In genomic region chr3:34015204-34016142, GRCh38 we compare ENCODE assay signal across 8 cellular contexts.
DNase-seq lines count a peak whose midpoint lies in the region; ATAC-seq and TF ChIP-seq lines count a peak whose summit lies in the region.

No MANE protein-coding gene starts in this region.

- no peaks in the 10 kb centered on the region for H4K20me1 ChIP-seq in neural cell (ENCODE audit: insufficient read depth)

- H3K36me3 ChIP-seq in neural cell (ENCODE audit: insufficient read depth, low read length), result no peaks in the 10 kb centered on the region

- no peaks in the 10 kb centered on the region for H3K79me2 ChIP-seq in neural cell (replicated peaks; ENCODE audit: insufficient read depth, low read length)

- no peaks in the 10 kb centered on the region for H3K9me2 ChIP-seq in neural cell (ENCODE audit: insufficient read depth, low read length)

- H3K4me2 ChIP-seq in neural cell (ENCODE audit: low read length), result peak overlapping the region; percentile 44

- H3K9me3 ChIP-seq in neural cell (ENCODE audit: low read length), result no peaks in the 10 kb centered on the region

- no peak overlapping the region for H3K4me3 ChIP-seq in Jurkat, Clone E6-1 (ENCODE audit: low read length)
- H3K4me3 ChIP-seq in neural cell (ENCODE audit: low read length), result no peak overlapping the region

- no peak overlapping the region for H2AFZ ChIP-seq in neural cell (ENCODE audit: low read depth, low read length)

- H3K27ac ChIP-seq in neural cell (ENCODE audit: low read length), result peak overlapping the region; percentile 71

- H3K27me3 ChIP-seq in neural cell (ENCODE audit: insufficient read depth, low read depth, low read length), result no peaks in the 10 kb centered on the region

- ATAC-seq in GM18861 (IDR thresholded peaks at IDR 0.05; ENCODE audit: unreplicated experiment), result no peak

- DNase-seq in DMS 273 (lab: John Stamatoyannopoulos, UW; ENCODE audit: unreplicated experiment) (peak; percentile 11), DMS 273 treated with DMSO at 0.1 percent for 48 hours (lab: John Stamatoyannopoulos, UW) (no peak), amniotic epithelial cell (ENCODE audit: low read depth) (peak; percentile 8), islet precursor cell (no peak)
- peak; percentile 75 for DNase-seq in Jurkat, Clone E6-1 (ENCODE audit: low read depth, low spot score)
- no peak for DNase-seq in activated effector memory CD4-positive, alpha-beta T cell treated with anti-CD3 and anti-CD28 coated beads, Interleukin-2, amount 50 U/mL, for 16 hours

- no peak for TF ChIP-seq EP300 in neural cell (conservative IDR thresholded peaks at IDR 0.05; ENCODE audit: poor library complexity, severe bottlenecking)

- no peak for TF ChIP-seq RAD21 in neural cell (conservative IDR thresholded peaks at IDR 0.05)

- no peak overlapping the region for H3K9ac ChIP-seq in neural cell (ENCODE audit: low read length)

- TF ChIP-seq CTCF in neural cell (IDR thresholded peaks at IDR 0.05; ENCODE audit: poor library complexity, severe bottlenecking), result peak; percentile 38

- no peaks in the 10 kb centered on the region for H3F3A ChIP-seq in neural cell (ENCODE audit: insufficient read depth, low read length, poor library complexity, severe bottlenecking)

TF ChIP-seq in neural cell, 6 proteins besides CTCF, POLR2A, EP300 and RAD21:
- TF ChIP-seq EZH2 (IDR thresholded peaks at IDR 0.05; ENCODE audit: borderline replicate concordance, insufficient read depth, low read length, poor library complexity, severe bottlenecking) (no peak), POLR2AphosphoS5 (IDR thresholded peaks at IDR 0.05) (no peak), TAF1 (IDR thresholded peaks at IDR 0.05; ENCODE audit: low read depth) (no peak), REST (IDR thresholded peaks at IDR 0.05; ENCODE audit: borderline replicate concordance) (no peak), MXI1 (conservative IDR thresholded peaks at IDR 0.05; ENCODE audit: poor library complexity, severe bottlenecking) (no peak)

Comparison
In these comparisons a context has a peak if more than half of its experiments do, and no peak if none do; other contexts are left out.
1. DNase-seq: peak in DMS 273 (single experiment), Jurkat, Clone E6-1 (single experiment) and amniotic epithelial cell (single experiment); none in DMS 273 treated with DMSO at 0.1 percent for 48 hours (single experiment), islet precursor cell (single experiment) and activated effector memory CD4-positive, alpha-beta T cell treated with anti-CD3 and anti-CD28 coated beads, Interleukin-2, amount 50 U/mL, for 16 hours (single experiment).